In genomic region chr17:38704645-38705522, GRCh38 we compare ENCODE assay signal across 9 cellular contexts. TPM values are rescaled to one million over a fixed set of nuclear protein-coding genes. Genes with fewer than 3 reads are reported as not detected.
DNase-seq lines count a peak whose midpoint lies in the region; ATAC-seq, FAIRE-seq and TF ChIP-seq lines count a peak whose summit lies in the region.
"Had no signal": no experiment of that assay in that cellular context is flagged by ENCODE, and none has a peak within 500 bp of the region (broad histone marks: within the 10 kb centered on the region; RNA-seq: fewer than 3 reads in every experiment).

Gene MLLT6 (plus strand): TSS chr17:38705273. CDS start chr17:38705633, 360 bp downstream.

- peaks cover 48% of the 10 kb centered on the region for H3K4me1 Mint-ChIP-seq in activated CD4-positive, alpha-beta T cell treated with anti-CD3 and anti-CD28 coated beads for 36 hours

- FAIRE-seq in kidney (lab: Jason Lieb, UNC) = no peak
- FAIRE-seq: GM18507 had no signal

- no peaks in the 10 kb centered on the region for H3K27me3 Mint-ChIP-seq in activated CD4-positive, alpha-beta T cell treated with anti-CD3 and anti-CD28 coated beads for 36 hours

- H3K9me3 ChIP-seq in GM23248 (ENCODE audit: low read depth) (no peaks in the 10 kb centered on the region), kidney (ENCODE audit: control insufficient read depth in 1 of 2, low read length in 2 of 2) (no peaks in the 10 kb centered on the region)

- peaks cover 8% of the 10 kb centered on the region; the same call in 1 of the 2 replicates for H3F3A ChIP-seq in GM23248 (ENCODE audit: insufficient read depth)

- no peaks in the 10 kb centered on the region for H3K9me2 ChIP-seq in GM23248 (ENCODE audit: insufficient read depth)

- H3K36me3 Mint-ChIP-seq in activated CD4-positive, alpha-beta T cell treated with anti-CD3 and anti-CD28 coated beads for 36 hours (ENCODE audit: low read depth) = peaks cover 53% of the 10 kb centered on the region

- DNase-seq in GM23248 (peak; percentile 91), NCI-H446 (lab: John Stamatoyannopoulos, UW) (peak; percentile 20 to 80), choroid plexus epithelial cell (ENCODE audit: low read depth) (peak; percentile 77), kidney (peak; percentile 92)
- peak; percentile 83 for DNase-seq in activated CD4-positive, alpha-beta T cell treated with anti-CD3 and anti-CD28 coated beads for 36 hours
- DNase-seq in stimulated activated CD4-positive, alpha-beta T cell treated with anti-CD3 and anti-CD28 coated beads, Interleukin-12 subunit alpha, Interleukin-12 subunit beta, amount 100 ng/mL, for 4 hours = peak; percentile 83

- H3K4me1 ChIP-seq in ACC112 (ENCODE audit: control insufficient read depth, insufficient read depth, low read length, unreplicated experiment) (peaks cover 13% of the 10 kb centered on the region), GM23248 (ENCODE audit: insufficient read depth) (peaks cover 15% of the 10 kb centered on the region; the same call in 1 of the 2 replicates), kidney (ENCODE audit: control insufficient read depth in 1 of 2, insufficient read depth in 1 of 2, low read depth in 1 of 2, low read length in 2 of 2) (peaks cover 11 to 30% of the 10 kb centered on the region in 2 donors)

- H3K27ac Mint-ChIP-seq in activated CD4-positive, alpha-beta T cell treated with anti-CD3 and anti-CD28 coated beads for 36 hours = peak within 1 kb of the TSS; percentile 100

- H3K36me3 ChIP-seq in ACC112 (ENCODE audit: insufficient read depth, low read length) = 0 out of 2 replicates have a peak, but pooled peaks cover 6% of the 10 kb centered on the region
- no peaks in the 10 kb centered on the region for H3K36me3 ChIP-seq in GM23248 (ENCODE audit: low read depth)
- H3K36me3 ChIP-seq in kidney (ENCODE audit: control insufficient read depth in 1 of 2, insufficient read depth in 2 of 2, low read length in 2 of 2) = peaks cover 5 to 6% of the 10 kb centered on the region in 2 donors

- H2AFZ ChIP-seq in ACC112 (ENCODE audit: low read length, unreplicated experiment) = peak within 1 kb of the TSS; percentile 54
- peak within 1 kb of the TSS; percentile 91 for H2AFZ ChIP-seq in GM23248

- H3K27me3 ChIP-seq in ACC112 (ENCODE audit: insufficient read depth, low read length) (no peaks in the 10 kb centered on the region), GM23248 (replicated peaks; ENCODE audit: insufficient read depth) (no peaks in the 10 kb centered on the region)

- no peak for TF ChIP-seq CTCF in choroid plexus epithelial cell (conservative IDR thresholded peaks at IDR 0.05; ENCODE audit: low read depth, low read length)
- no peak for TF ChIP-seq CTCF in kidney (IDR thresholded peaks at IDR 0.05; ENCODE audit: borderline replicate concordance, extremely low read depth, insufficient read depth)

- H4K20me1 ChIP-seq in GM23248 (ENCODE audit: insufficient read depth) = no peaks in the 10 kb centered on the region

- H3K9ac ChIP-seq in GM23248 (peak within 1 kb of the TSS; percentile 87), kidney (ENCODE audit: low read length in 2 of 2) (peak within 1 kb of the TSS; percentile 88 to 97)

- H3K9me3 Mint-ChIP-seq in activated CD4-positive, alpha-beta T cell treated with anti-CD3 and anti-CD28 coated beads for 36 hours (ENCODE audit: low read depth) = no peaks in the 10 kb centered on the region

- POLR2A ChIA-PET in activated CD4-positive, alpha-beta T cell treated with anti-CD3 and anti-CD28 coated beads for 36 hours (lab: Charles Lee) = interaction anchor here (0.6 to 1.4 kb wide), 5 partner anchors 14 to 163 kb away, joined by 3 to 7 read pairs (median 3); partner anchors contain the start of gene RPL23

- no peak for ATAC-seq in activated CD4-positive, alpha-beta T cell treated with anti-CD3 and anti-CD28 coated beads for 36 hours
- no peak for ATAC-seq in HG03196 (IDR thresholded peaks at IDR 0.05; ENCODE audit: unreplicated experiment)

- CTCF ChIA-PET in activated CD4-positive, alpha-beta T cell treated with anti-CD3 and anti-CD28 coated beads for 36 hours (lab: Charles Lee) = interaction anchor here (0.6 to 1.4 kb wide), 5 partner anchors 24 to 449 kb away, joined by 3 to 5 read pairs (median 4); partner anchors contain the start of gene EPOP

- peak within 1 kb of the TSS; percentile 86 for H3K4me2 ChIP-seq in GM23248 (ENCODE audit: unreplicated experiment)

- H3K79me2 ChIP-seq in ACC112 (ENCODE audit: control insufficient read depth, insufficient read depth, low read length, unreplicated experiment) (peaks cover 29% of the 10 kb centered on the region), GM23248 (ENCODE audit: insufficient read depth) (peaks cover 8% of the 10 kb centered on the region; the same call in 1 of the 2 replicates)

- peak within 1 kb of the TSS; percentile 95 for H3K4me3 Mint-ChIP-seq in activated CD4-positive, alpha-beta T cell treated with anti-CD3 and anti-CD28 coated beads for 36 hours

- intact Hi-C loops in activated CD4-positive, alpha-beta T cell treated with anti-CD3 and anti-CD28 coated beads for 36 hours (cut with DNase I, micrococcal nuclease) = loop anchor here (5.0 kb wide), 6 partner anchors 447 to 1298 kb away; partner anchors contain the start of genes SYNRG (in 2 of the 2), ACACA (in 1 of the 2), FBXL20 (in 1 of the 2) and MED1 (in 1 of the 2)
- intact Hi-C loops in kidney (cut with DNase I) = no loop called here

- in situ Hi-C loops in GM23248 (cut with MboI) = no loop called here

- WGBS in GM23248 (ENCODE audit: low coverage in 1 of 2, low lambda C conversion rate in 2 of 2, missing lambda C conversion rate in 2 of 2), 2 experiments = 1 to 2% methylated on average over 40 to 78 of the region's 98 CpGs

- peak within 1 kb of the TSS; percentile 97 for H3K4me3 ChIP-seq in ACC112 (ENCODE audit: low read depth, low read length)
- peak within 1 kb of the TSS; percentile 90 for H3K4me3 ChIP-seq in GM23248
- H3K4me3 ChIP-seq in choroid plexus epithelial cell (ENCODE audit: low read depth, low read length) = peak within 1 kb of the TSS; percentile 67
- H3K4me3 ChIP-seq in kidney (ENCODE audit: low read length in 2 of 2) = peak within 1 kb of the TSS; percentile 88 to 92

- H3K27ac ChIP-seq in ACC112 (ENCODE audit: low read depth, low read length) = peak within 1 kb of the TSS; percentile 70
- peak within 1 kb of the TSS; percentile 37 for H3K27ac ChIP-seq in GM23248
- H3K27ac ChIP-seq in kidney (ENCODE audit: low read depth in 2 of 2, low read length in 2 of 2) = peak within 1 kb of the TSS; percentile 96 to 97

RNA-seq across cellular contexts. Expression of gene MLLT6, which starts in this region (rescaled TPM):
- 13.5 and 18.9 TPM in 2 replicates for total RNA-seq in GM23248 (2014; rRNA removed; shearing (Covaris generic))
- 2.4 and 3.1 TPM in 2 replicates for polyA plus RNA-seq in GM23248 (2016; fragmentation: Nextera tagmentation; extraction: Ambion mirVana)
- total RNA-seq in activated CD4-positive, alpha-beta T cell treated with anti-CD3 and anti-CD28 coated beads for 36 hours = 100 to 1,000 TPM; 168 to 174 TPM
- total RNA-seq in kidney = 199 TPM
- 34.3 TPM for polyA plus RNA-seq in kidney (ENCODE audit: insufficient read depth, low read depth, low replicate concordance)

Comparison
In these comparisons a context has a peak if more than half of its experiments do, and no peak if none do; other contexts are left out.
1. H3K27ac ChIP-seq: peak in every context shown above with its lines; median percentile 96 in kidney; 70 in ACC112; 37 in GM23248.